ENCODE assay signal across 33 cellular contexts in the genomic region with DNA sequence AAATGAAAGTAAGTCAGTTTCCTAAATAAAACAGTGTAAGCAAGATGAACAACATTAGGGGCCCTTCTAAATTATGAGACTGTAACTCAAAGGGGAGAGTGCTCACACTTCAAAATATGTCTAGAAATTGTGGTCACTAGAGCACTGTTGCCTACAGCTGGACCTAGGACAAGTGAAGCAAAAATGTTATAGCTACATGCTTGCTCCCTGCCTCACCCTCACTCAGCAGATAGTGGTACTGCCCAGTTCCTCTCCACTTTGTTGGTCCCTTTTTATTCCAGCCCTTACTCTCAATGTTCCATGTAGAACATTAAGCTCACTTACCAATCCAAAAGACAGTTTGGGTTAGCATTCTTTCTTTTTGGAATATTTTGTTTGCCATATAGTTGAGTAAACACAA.
DNase-seq lines count a peak whose midpoint lies in the region; ATAC-seq, FAIRE-seq and TF ChIP-seq lines count a peak whose summit lies in the region.
"Had no signal": no experiment of that assay in that cellular context is flagged by ENCODE, and none has a peak within 500 bp of the region (broad histone marks: within the 10 kb centered on the region; RNA-seq: fewer than 3 reads in every experiment).

No MANE protein-coding gene starts in this region.

- H3K9me3 Mint-ChIP-seq in Caco-2 (ENCODE audit: unreplicated experiment) = no peaks in the 10 kb centered on the region
- H3K9me3 Mint-ChIP-seq: activated CD4-positive, alpha-beta memory T cell treated with anti-CD3 and anti-CD28 coated beads, Interleukin-2, amount 10 ng/mL, durations not matched to agents 7 days and 5 days; activated naive CD4-positive, alpha-beta T cell treated with anti-CD3 and anti-CD28 coated beads, Interleukin-2, amount 50 U/mL, for 24 hours; activated T-helper 2 cell treated with anti-CD3 and anti-CD28 coated beads, Interferon-gamma antibody, Interleukin-2, Interleukin-4, amounts not matched to agents 10 μg/mL and 5 μg/mL and 100 μg/mL, durations not matched to agents 14 hours and 24 hours and 36 hours; CD8-positive, alpha-beta memory T cell; natural killer cell treated with Interleukin-12 subunit alpha and Interleukin-12 subunit beta and Interleukin-15 and Interleukin-18, amount 100 ng/mL, for 72 hours; T-helper 1 cell treated with Interleukin-12 subunit alpha and Interleukin-12 subunit beta and Interleukin-4 antibody, amounts not matched to agents 30 μg/mL and 1 μg/mL, for 36 hours had no signal

- H3K4me1 ChIP-seq in OCI-LY3 (ENCODE audit: low read length) = peaks cover 20% of the 10 kb centered on the region
- H3K4me1 ChIP-seq in Caco-2 = no peaks in the 10 kb centered on the region
- H3K4me1 ChIP-seq: HAP-1, sigmoid colon, tibial artery had no signal

- H3K9me3 ChIP-seq in OCI-LY3 (ENCODE audit: insufficient read depth, low read length) (no peaks in the 10 kb centered on the region), Caco-2 (no peaks in the 10 kb centered on the region)
- H3K9me3 ChIP-seq: HAP-1, MG63, sigmoid colon, SK-N-SH, tibial artery had no signal

- peak; percentile 66 for FAIRE-seq in GM18507 (lab: Jason Lieb, UNC)

- TF ChIP-seq CTCF in OCI-LY3 (IDR thresholded peaks at IDR 0.05; ENCODE audit: low read depth, low read length) = no peak
- no peak for TF ChIP-seq CTCF in Caco-2 (IDR thresholded peaks at IDR 0.05; ENCODE audit: insufficient read depth in 1 of 2, low read depth in 1 of 2, low read length in 1 of 2, severe bottlenecking in 1 of 2, unreplicated experiment in 1 of 2)

- intact Hi-C loops in Caco-2 (cut with micrococcal nuclease; ENCODE audit: unreplicated experiment) = no loop called here

- no peak overlapping the region for H3K4me3 Mint-ChIP-seq in Caco-2 (ENCODE audit: unreplicated experiment)
- H3K4me3 Mint-ChIP-seq: activated CD4-positive, alpha-beta memory T cell treated with anti-CD3 and anti-CD28 coated beads, Interleukin-2, amount 10 ng/mL, durations not matched to agents 7 days and 5 days; activated naive CD4-positive, alpha-beta T cell treated with anti-CD3 and anti-CD28 coated beads, Interleukin-2, amount 50 U/mL, for 24 hours; CD8-positive, alpha-beta memory T cell; endodermal cell; natural killer cell treated with Interleukin-12 subunit alpha and Interleukin-12 subunit beta and Interleukin-15 and Interleukin-18, amount 100 ng/mL, for 72 hours; T-helper 1 cell treated with Interleukin-12 subunit alpha and Interleukin-12 subunit beta and Interleukin-4 antibody, amounts not matched to agents 30 μg/mL and 1 μg/mL, for 36 hours had no signal

- no peak overlapping the region for H3K9ac ChIP-seq in OCI-LY3 (ENCODE audit: low read length)
- H3K9ac ChIP-seq: KMS-11, SK-N-SH had no signal

- no peak overlapping the region for H3K4me3 ChIP-seq in OCI-LY3 (ENCODE audit: low read length)
- no peak overlapping the region for H3K4me3 ChIP-seq in Caco-2 (ENCODE audit: low read depth, low read length)
- H3K4me3 ChIP-seq: HAP-1, MG63, PC-9, sigmoid colon, tibial artery had no signal

- H3K27ac Mint-ChIP-seq in Caco-2 (ENCODE audit: unreplicated experiment) = no peak overlapping the region
- H3K27ac Mint-ChIP-seq: activated CD4-positive, alpha-beta memory T cell treated with anti-CD3 and anti-CD28 coated beads, Interleukin-2, amount 10 ng/mL, durations not matched to agents 7 days and 5 days; activated naive CD4-positive, alpha-beta T cell treated with anti-CD3 and anti-CD28 coated beads, Interleukin-2, amount 50 U/mL, for 24 hours; activated T-helper 2 cell treated with anti-CD3 and anti-CD28 coated beads, Interferon-gamma antibody, Interleukin-2, Interleukin-4, amounts not matched to agents 10 μg/mL and 5 μg/mL and 100 μg/mL, durations not matched to agents 14 hours and 24 hours and 36 hours; CD8-positive, alpha-beta memory T cell; endodermal cell; natural killer cell treated with Interleukin-12 subunit alpha and Interleukin-12 subunit beta and Interleukin-15 and Interleukin-18, amount 100 ng/mL, for 72 hours; T-helper 1 cell treated with Interleukin-12 subunit alpha and Interleukin-12 subunit beta and Interleukin-4 antibody, amounts not matched to agents 30 μg/mL and 1 μg/mL, for 36 hours had no signal

- H3K4me1 Mint-ChIP-seq in Caco-2 (ENCODE audit: low read depth, unreplicated experiment) = no peaks in the 10 kb centered on the region
- H3K4me1 Mint-ChIP-seq: activated CD4-positive, alpha-beta memory T cell treated with anti-CD3 and anti-CD28 coated beads, Interleukin-2, amount 10 ng/mL, durations not matched to agents 7 days and 5 days; activated naive CD4-positive, alpha-beta T cell treated with anti-CD3 and anti-CD28 coated beads, Interleukin-2, amount 50 U/mL, for 24 hours; CD8-positive, alpha-beta memory T cell had no signal

- no peaks in the 10 kb centered on the region for H4K20me1 ChIP-seq in OCI-LY3 (ENCODE audit: insufficient read depth, low read length)

- no peak overlapping the region for H3K27ac ChIP-seq in OCI-LY3 (ENCODE audit: low read length)
- H3K27ac ChIP-seq: brain microvascular endothelial cell, KMS-11, PC-9, sigmoid colon, tibial artery had no signal

- H3K36me3 ChIP-seq in OCI-LY3 (replicated peaks; ENCODE audit: low read depth, low read length) (no peaks in the 10 kb centered on the region), Caco-2 (ENCODE audit: control insufficient read depth, insufficient read depth, low read length) (no peaks in the 10 kb centered on the region)
- H3K36me3 ChIP-seq: brain microvascular endothelial cell, HAP-1, MG63, sigmoid colon, tibial artery had no signal

- CTCF ChIA-PET in Caco-2 (lab: Charles Lee) = no interaction called here

- H3K4me2 ChIP-seq in OCI-LY3 (ENCODE audit: low read length) = no peak overlapping the region
- H3K4me2 ChIP-seq: KMS-11, PC-9, SK-N-SH had no signal

- POLR2A ChIA-PET in Caco-2 (lab: Charles Lee) = no interaction called here

- 0 out of 2 replicates have a peak overlapping the region, but pooled peaks have one; percentile 33 for H2AFZ ChIP-seq in OCI-LY3 (ENCODE audit: low read depth, low read length)
- H2AFZ ChIP-seq: PC-9 had no signal

- H3K79me2 ChIP-seq in OCI-LY3 (ENCODE audit: low read length) = no peaks in the 10 kb centered on the region

- H3K36me3 Mint-ChIP-seq in Caco-2 (ENCODE audit: insufficient read depth, unreplicated experiment) = no peaks in the 10 kb centered on the region
- H3K36me3 Mint-ChIP-seq: activated naive CD4-positive, alpha-beta T cell treated with anti-CD3 and anti-CD28 coated beads, Interleukin-2, amount 50 U/mL, for 24 hours; CD8-positive, alpha-beta memory T cell; natural killer cell treated with Interleukin-12 subunit alpha and Interleukin-12 subunit beta and Interleukin-15 and Interleukin-18, amount 100 ng/mL, for 72 hours had no signal

- H3K27me3 ChIP-seq in OCI-LY3 (ENCODE audit: low read depth, low read length) = no peaks in the 10 kb centered on the region
- no peaks in the 10 kb centered on the region for H3K27me3 ChIP-seq in Caco-2 (replicated peaks; ENCODE audit: control insufficient read depth, insufficient read depth, low read length)
- H3K27me3 ChIP-seq: brain microvascular endothelial cell, MG63, sigmoid colon, tibial artery had no signal

- BruUV-seq in Caco-2 (replicated peaks; lab: Mats Ljungman, UMichigan) = no TSS peak

- H3K27me3 Mint-ChIP-seq in Caco-2 (ENCODE audit: insufficient read depth, unreplicated experiment) = no peaks in the 10 kb centered on the region
- H3K27me3 Mint-ChIP-seq: activated CD4-positive, alpha-beta memory T cell treated with anti-CD3 and anti-CD28 coated beads, Interleukin-2, amount 10 ng/mL, durations not matched to agents 7 days and 5 days had no signal

- ATAC-seq in GM21367 (IDR thresholded peaks at IDR 0.05; ENCODE audit: unreplicated experiment) (peak; percentile 46), HG02678 (IDR thresholded peaks at IDR 0.05; ENCODE audit: unreplicated experiment) (peak; percentile 42), GM19463 (IDR thresholded peaks at IDR 0.05; ENCODE audit: unreplicated experiment) (no peak)
- ATAC-seq: natural killer cell treated with Interleukin-12 subunit alpha and Interleukin-12 subunit beta and Interleukin-15 and Interleukin-18, amount 100 ng/mL, for 72 hours; Right ventricle myocardium inferior had no signal

- DNase-seq in GM18507 (ENCODE audit: extremely low spot score, insufficient read length, low read depth) (no peak), NCI-H2029 (lab: John Stamatoyannopoulos, UW) (no peak), Caco-2 (no peak)
- no peak for DNase-seq in stimulated activated CD4-positive, alpha-beta T cell treated with anti-CD3 and anti-CD28 coated beads, Interleukin-2, amount 100 ng/mL, for 24 hours
- DNase-seq: activated CD4-positive, alpha-beta memory T cell treated with anti-CD3 and anti-CD28 coated beads, Interleukin-2, amount 10 ng/mL, durations not matched to agents 7 days and 5 days; activated CD8-positive, alpha-beta memory T cell treated with anti-CD3 and anti-CD28 coated beads, Interleukin-2, amount 50 U/mL, for 4 hours; amniotic stem cell; brain microvascular endothelial cell; CD8-positive, alpha-beta memory T cell; cerebellar nuclear complex; dermis blood vessel endothelial cell; endodermal cell; glutamatergic neuron; MG63; NCI-H2081; NCI-H524 treated with DMSO at 0.1 percent for 48 hours; PC-9; sigmoid colon; SK-N-SH; stimulated activated CD4-positive, alpha-beta T cell treated with anti-CD3 and anti-CD28 coated beads, Interleukin-12 subunit alpha, Interleukin-12 subunit beta, amount 100 ng/mL, for 4 hours; stimulated activated CD4-positive, alpha-beta T cell treated with anti-CD3 and anti-CD28 coated beads, Interleukin-4, amount 100 ng/mL, for 1 hour; tibial artery had no signal
